In the genomic region with DNA sequence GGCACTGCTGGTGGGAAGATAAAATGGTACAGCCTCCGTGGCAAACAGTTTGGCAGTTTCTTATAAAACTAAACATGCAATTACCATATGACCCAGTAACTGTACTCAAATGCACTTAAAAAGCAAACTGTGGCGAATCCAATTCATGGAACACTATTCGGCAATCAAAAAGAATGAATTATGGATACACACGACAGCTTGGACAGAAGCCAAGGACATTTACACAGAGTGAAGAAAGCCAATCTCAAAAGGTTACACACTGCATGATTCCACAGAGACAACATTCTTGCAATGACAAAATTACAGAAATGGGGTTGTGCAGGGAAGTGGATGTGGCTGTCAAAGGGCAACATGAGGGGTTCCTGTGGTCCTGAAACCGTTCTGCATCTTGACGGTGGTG, we compare ENCODE assay signal across 18 cellular contexts.
DNase-seq lines count a peak whose midpoint lies in the region; ATAC-seq and TF ChIP-seq lines count a peak whose summit lies in the region.
"Had no signal": no experiment of that assay in that cellular context is flagged by ENCODE, and none has a peak within 500 bp of the region (broad histone marks: within the 10 kb centered on the region; RNA-seq: fewer than 3 reads in every experiment).

No MANE protein-coding gene starts in this region.

- intact Hi-C loops in OCI-LY7 (cut with micrococcal nuclease; ENCODE audit: unreplicated experiment) (no loop called here), adrenal gland (cut with DNase I) (no loop called here)

- H3K9me3 ChIP-seq in OCI-LY7 (ENCODE audit: low read length) (no peaks in the 10 kb centered on the region), adrenal gland (replicated peaks in 1 of 3) (no peaks in the 10 kb centered on the region)
- H3K9me3 ChIP-seq: BE2C, HAP-1 had no signal

- no peaks in the 10 kb centered on the region for H3K79me2 ChIP-seq in OCI-LY7 (ENCODE audit: insufficient read depth, low read depth, low read length)

- no peak overlapping the region for H3K27ac ChIP-seq in OCI-LY7 (ENCODE audit: low read depth, low read length, poor library complexity, severe bottlenecking)
- no peak overlapping the region for H3K27ac ChIP-seq in adrenal gland
- H3K27ac ChIP-seq in caudate nucleus (ENCODE audit: low read depth, low read length): no peak overlapping the region
- H3K27ac ChIP-seq: GM23248, RWPE1 had no signal

- peaks cover 1% of the 10 kb centered on the region for H3K36me3 Mint-ChIP-seq in activated naive CD8-positive, alpha-beta T cell treated with anti-CD3 and anti-CD28 coated beads, Interleukin-2, amount 10 ng/mL, durations not matched to agents 7 days and 5 days
- no peaks in the 10 kb centered on the region for H3K36me3 Mint-ChIP-seq in activated naive CD8-positive, alpha-beta T cell treated with anti-CD3 and anti-CD28 coated beads, Interleukin-2, amount 50 U/mL, for 24 hours (ENCODE audit: low read depth)
- H3K36me3 Mint-ChIP-seq in activated T-helper 17 cell treated with anti-CD3 and anti-CD28 coated beads, Interleukin-2, amount 50 U/mL, for 72 hours (ENCODE audit: low read depth): no peaks in the 10 kb centered on the region
- H3K36me3 Mint-ChIP-seq: CD8-positive, alpha-beta T cell had no signal

- no peak for DNase-seq in activated naive CD8-positive, alpha-beta T cell treated with anti-CD3 and anti-CD28 coated beads, Interleukin-2, amount 10 ng/mL, durations not matched to agents 7 days and 5 days
- no peak for DNase-seq in activated naive CD8-positive, alpha-beta T cell treated with anti-CD3 and anti-CD28 coated beads, Interleukin-2, amount 50 U/mL, for 24 hours
- no peak for DNase-seq in OCI-LY7 (ENCODE audit: low spot score)
- no peak for DNase-seq in adrenal gland
- DNase-seq in caudate nucleus (lab: John Stamatoyannopoulos, UW): no peak
- DNase-seq: BE2C; Calu3; CD8-positive, alpha-beta T cell; GM23248; NCI-H2029 treated with DMSO at 0.1 percent for 48 hours; NCI-H2171; NCI-H446 treated with DMSO at 0.1 percent for 48 hours; SIG-M5 had no signal

- H3K4me1 ChIP-seq in OCI-LY7 (ENCODE audit: insufficient read depth, low read length, poor library complexity, severe bottlenecking) (peaks cover 24% of the 10 kb centered on the region), adrenal gland (replicated peaks in 1 of 2) (no peaks in the 10 kb centered on the region)
- H3K4me1 ChIP-seq: BE2C, HAP-1 had no signal

- no peak overlapping the region for H3K27ac Mint-ChIP-seq in activated naive CD8-positive, alpha-beta T cell treated with anti-CD3 and anti-CD28 coated beads, Interleukin-2, amount 10 ng/mL, durations not matched to agents 7 days and 5 days
- no peak overlapping the region for H3K27ac Mint-ChIP-seq in activated naive CD8-positive, alpha-beta T cell treated with anti-CD3 and anti-CD28 coated beads, Interleukin-2, amount 50 U/mL, for 24 hours
- peak overlapping the region; percentile 42 for H3K27ac Mint-ChIP-seq in activated T-helper 17 cell treated with anti-CD3 and anti-CD28 coated beads, Interleukin-2, amount 50 U/mL, for 72 hours
- H3K27ac Mint-ChIP-seq: CD8-positive, alpha-beta T cell had no signal

- no TSS peak for BruUV-seq in OCI-LY7 (replicated peaks; lab: Mats Ljungman, UMichigan)

- peak overlapping the region; percentile 36 for H3K4me3 Mint-ChIP-seq in activated naive CD8-positive, alpha-beta T cell treated with anti-CD3 and anti-CD28 coated beads, Interleukin-2, amount 10 ng/mL, durations not matched to agents 7 days and 5 days
- no peak overlapping the region for H3K4me3 Mint-ChIP-seq in activated naive CD8-positive, alpha-beta T cell treated with anti-CD3 and anti-CD28 coated beads, Interleukin-2, amount 50 U/mL, for 24 hours
- peak overlapping the region; percentile 27 for H3K4me3 Mint-ChIP-seq in activated T-helper 17 cell treated with anti-CD3 and anti-CD28 coated beads, Interleukin-2, amount 50 U/mL, for 72 hours
- H3K4me3 Mint-ChIP-seq: CD8-positive, alpha-beta T cell had no signal

- no peaks in the 10 kb centered on the region for H3K27me3 ChIP-seq in adrenal gland
- H3K27me3 ChIP-seq: BE2C had no signal

- TF ChIP-seq CTCF in OCI-LY7 (conservative IDR thresholded peaks at IDR 0.05; ENCODE audit: low read length) (no peak), adrenal gland (IDR thresholded peaks at IDR 0.05) (no peak)

- H3K4me3 ChIP-seq in OCI-LY7 (ENCODE audit: low read depth, low read length, poor library complexity, severe bottlenecking): no peak overlapping the region
- no peak overlapping the region for H3K4me3 ChIP-seq in adrenal gland
- H3K4me3 ChIP-seq: GM23248, HAP-1 had no signal

- ATAC-seq in activated naive CD8-positive, alpha-beta T cell treated with anti-CD3 and anti-CD28 coated beads, Interleukin-2, amount 10 ng/mL, durations not matched to agents 7 days and 5 days (ENCODE audit: low read depth): no peak
- no peak for ATAC-seq in activated naive CD8-positive, alpha-beta T cell treated with anti-CD3 and anti-CD28 coated beads, Interleukin-2, amount 50 U/mL, for 24 hours
- no peak for ATAC-seq in activated T-helper 17 cell treated with anti-CD3 and anti-CD28 coated beads, Interleukin-2, amount 50 U/mL, for 72 hours (replicated peaks)
- ATAC-seq in HG02973 (IDR thresholded peaks at IDR 0.05; ENCODE audit: unreplicated experiment): no peak
- ATAC-seq: CD8-positive, alpha-beta T cell; SK-N-SH treated with all-trans-retinoic acid at 6 μM for 48 hours had no signal

- H3K9me2 ChIP-seq in OCI-LY7 (ENCODE audit: insufficient read depth, low read length): no peaks in the 10 kb centered on the region

- no peak overlapping the region for H2AFZ ChIP-seq in OCI-LY7 (ENCODE audit: low read length)
- H2AFZ ChIP-seq: GM23248 had no signal

- WGBS in adrenal gland, 4 donors: 48 to 57% (median 52%) methylated on average over 6 of the region's 6 CpGs

- no peak for TF ChIP-seq POLR2A in adrenal gland (IDR thresholded peaks at IDR 0.05)

- CTCF ChIA-PET in OCI-LY7 (lab: Charles Lee; ENCODE audit: unreplicated experiment): interaction anchor here (0.9 kb wide), 1 partner anchor 103 kb away, joined by 3 read pairs; no protein-coding TSS in a partner anchor

- H3K9me3 Mint-ChIP-seq in activated naive CD8-positive, alpha-beta T cell treated with anti-CD3 and anti-CD28 coated beads, Interleukin-2, amount 10 ng/mL, durations not matched to agents 7 days and 5 days: no peaks in the 10 kb centered on the region
- no peaks in the 10 kb centered on the region for H3K9me3 Mint-ChIP-seq in activated naive CD8-positive, alpha-beta T cell treated with anti-CD3 and anti-CD28 coated beads, Interleukin-2, amount 50 U/mL, for 24 hours
- H3K9me3 Mint-ChIP-seq in activated T-helper 17 cell treated with anti-CD3 and anti-CD28 coated beads, Interleukin-2, amount 50 U/mL, for 72 hours: no peaks in the 10 kb centered on the region
- H3K9me3 Mint-ChIP-seq: CD8-positive, alpha-beta T cell had no signal

- H3K36me3 ChIP-seq in OCI-LY7 (ENCODE audit: insufficient read depth, low read length) (no peaks in the 10 kb centered on the region), adrenal gland (replicated peaks in 1 of 2) (no peaks in the 10 kb centered on the region)
- H3K36me3 ChIP-seq: BE2C, HAP-1 had no signal

- POLR2A ChIA-PET in activated naive CD8-positive, alpha-beta T cell treated with anti-CD3 and anti-CD28 coated beads, Interleukin-2, amount 10 ng/mL, durations not matched to agents 7 days and 5 days (lab: Charles Lee): no interaction called here
- POLR2A ChIA-PET in OCI-LY7 (lab: Charles Lee): interaction anchor here (0.6 kb wide), 2 partner anchors 37 to 932 kb away, joined by 3 read pairs; no protein-coding TSS in a partner anchor

- H3K4me1 Mint-ChIP-seq in activated naive CD8-positive, alpha-beta T cell treated with anti-CD3 and anti-CD28 coated beads, Interleukin-2, amount 10 ng/mL, durations not matched to agents 7 days and 5 days: peaks cover 32% of the 10 kb centered on the region
- H3K4me1 Mint-ChIP-seq in activated naive CD8-positive, alpha-beta T cell treated with anti-CD3 and anti-CD28 coated beads, Interleukin-2, amount 50 U/mL, for 24 hours: peaks cover 5% of the 10 kb centered on the region
- peaks cover 24% of the 10 kb centered on the region for H3K4me1 Mint-ChIP-seq in activated T-helper 17 cell treated with anti-CD3 and anti-CD28 coated beads, Interleukin-2, amount 50 U/mL, for 72 hours

- H4K20me1 ChIP-seq in OCI-LY7 (ENCODE audit: insufficient read depth, low read length): no peaks in the 10 kb centered on the region

- peaks cover 5% of the 10 kb centered on the region for H3K27me3 Mint-ChIP-seq in activated naive CD8-positive, alpha-beta T cell treated with anti-CD3 and anti-CD28 coated beads, Interleukin-2, amount 10 ng/mL, durations not matched to agents 7 days and 5 days
- H3K27me3 Mint-ChIP-seq in activated naive CD8-positive, alpha-beta T cell treated with anti-CD3 and anti-CD28 coated beads, Interleukin-2, amount 50 U/mL, for 24 hours: peaks cover 6% of the 10 kb centered on the region
- peaks cover 4% of the 10 kb centered on the region for H3K27me3 Mint-ChIP-seq in activated T-helper 17 cell treated with anti-CD3 and anti-CD28 coated beads, Interleukin-2, amount 50 U/mL, for 72 hours

- H3K4me2 ChIP-seq in OCI-LY7 (ENCODE audit: low read length): peak overlapping the region; percentile 58; the same call in 1 of the 2 replicates
